In the genomic region with DNA sequence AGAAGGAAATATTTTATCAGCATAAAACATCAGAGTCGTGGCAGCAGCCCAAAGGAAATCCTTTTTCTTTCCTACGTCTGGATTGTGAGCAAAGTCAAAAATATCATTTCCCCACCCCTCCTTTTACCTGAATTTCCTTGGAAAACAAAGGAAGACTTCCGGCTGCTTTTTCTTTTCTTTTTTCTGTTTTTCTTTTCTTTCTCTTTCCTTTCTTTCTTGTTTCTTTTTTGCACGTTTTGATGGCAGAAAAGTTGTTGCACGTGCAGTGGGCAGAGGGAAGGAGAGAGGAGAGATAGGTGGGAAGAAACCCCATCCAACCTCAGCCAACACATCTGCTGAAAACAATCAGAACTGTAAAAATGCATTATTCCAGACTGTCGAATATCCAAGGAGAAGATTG, we compare ENCODE assay signal across 1 cellular context.
TF ChIP-seq lines count a peak whose summit lies in the region.

No MANE protein-coding gene starts in this region.

TF ChIP-seq in HepG2, 621 proteins besides CTCF, POLR2A, EP300 and RAD21:
- TF ChIP-seq, protein P1, sequence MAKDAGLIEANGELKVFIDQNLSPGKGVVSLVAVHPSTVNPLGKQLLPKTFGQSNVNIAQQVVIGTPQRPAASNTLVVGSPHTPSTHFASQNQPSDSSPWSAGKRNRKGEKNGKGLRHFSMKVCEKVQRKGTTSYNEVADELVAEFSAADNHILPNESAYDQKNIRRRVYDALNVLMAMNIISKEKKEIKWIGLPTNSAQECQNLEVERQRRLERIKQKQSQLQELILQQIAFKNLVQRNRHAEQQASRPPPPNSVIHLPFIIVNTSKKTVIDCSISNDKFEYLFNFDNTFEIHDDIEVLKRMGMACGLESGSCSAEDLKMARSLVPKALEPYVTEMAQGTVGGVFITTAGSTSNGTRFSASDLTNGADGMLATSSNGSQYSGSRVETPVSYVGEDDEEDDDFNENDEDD (CRISPR knock-in tag; IDR thresholded peaks at IDR 0.05; ENCODE audit: borderline replicate concordance), result no peak
